In the genomic region with DNA sequence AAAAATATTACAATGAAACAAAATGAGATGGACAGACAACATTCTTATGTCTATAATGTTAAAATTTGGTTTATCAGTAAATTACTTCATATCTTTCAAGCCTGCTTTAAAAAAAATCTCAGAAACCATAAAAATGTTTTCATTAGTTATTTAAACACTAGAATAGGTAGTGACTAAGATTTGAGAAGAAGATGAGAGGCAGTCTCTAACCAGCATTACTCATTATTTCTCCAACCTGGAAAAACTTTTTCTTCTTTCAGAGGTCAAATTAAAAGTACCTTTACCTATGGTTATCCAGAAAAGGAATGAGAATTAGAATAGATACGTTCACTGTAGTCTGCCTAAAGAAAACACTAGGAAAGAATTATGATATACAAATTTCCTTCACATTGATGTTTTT, we compare ENCODE assay signal across 20 cellular contexts.
"Had no signal": no experiment of that assay in that cellular context is flagged by ENCODE, and none has a peak within 500 bp of the region (broad histone marks: within the 10 kb centered on the region; RNA-seq: fewer than 3 reads in every experiment).

No MANE protein-coding gene starts in this region.

- H3K27me3 ChIP-seq: body of pancreas, transverse colon, vagina had no signal

- H2AFZ ChIP-seq: parathyroid adenoma had no signal

- H3K27ac Mint-ChIP-seq: stimulated activated memory B cell treated with anti-CD40 and anti-IgM and Interleukin-4, amounts not matched to agents 10 μg/mL and 1 μg/mL and 100 μg/mL, for 72 hours had no signal

- H3K9me3 ChIP-seq: body of pancreas, transverse colon, vagina had no signal

- H3K9ac ChIP-seq: parathyroid adenoma had no signal

- H3K9me3 Mint-ChIP-seq: naive B cell; stimulated activated memory B cell treated with anti-CD40 and anti-IgM and Interleukin-4, amounts not matched to agents 10 μg/mL and 1 μg/mL and 100 μg/mL, for 72 hours had no signal

- H3K4me3 Mint-ChIP-seq: stimulated activated memory B cell treated with anti-CD40 and anti-IgM and Interleukin-4, amounts not matched to agents 10 μg/mL and 1 μg/mL and 100 μg/mL, for 72 hours had no signal

- H3K36me3 Mint-ChIP-seq: naive B cell; stimulated activated memory B cell treated with anti-CD40 and anti-IgM and Interleukin-4, amounts not matched to agents 10 μg/mL and 1 μg/mL and 100 μg/mL, for 72 hours had no signal

- H3K27me3 Mint-ChIP-seq: naive B cell; stimulated activated memory B cell treated with anti-CD40 and anti-IgM and Interleukin-4, amounts not matched to agents 10 μg/mL and 1 μg/mL and 100 μg/mL, for 72 hours had no signal

- H3K27ac ChIP-seq: body of pancreas, parathyroid adenoma, transverse colon, vagina had no signal

- H3K79me2 ChIP-seq: parathyroid adenoma had no signal

- H3K4me1 Mint-ChIP-seq: stimulated activated memory B cell treated with anti-CD40 and anti-IgM and Interleukin-4, amounts not matched to agents 10 μg/mL and 1 μg/mL and 100 μg/mL, for 72 hours had no signal

- ATAC-seq: body of pancreas; stimulated activated memory B cell treated with anti-CD40 and anti-IgM and Interleukin-4, amounts not matched to agents 10 μg/mL and 1 μg/mL and 100 μg/mL, for 72 hours had no signal

- H3K4me3 ChIP-seq: body of pancreas, transverse colon, vagina had no signal

- DNase-seq: activated CD4-positive, alpha-beta T cell treated with anti-CD3 and anti-CD28 coated beads, Interleukin-2, amount 50 U/mL, for 1 hour; activated CD4-positive, CD25-positive, alpha-beta regulatory T cell; activated effector memory CD4-positive, alpha-beta T cell treated with Interleukin-2 at 50 U/mL for 16 hours; activated naive CD4-positive, alpha-beta T cell treated with anti-CD3 and anti-CD28 coated beads, Interleukin-2, amount 50 U/mL, for 16 hours; activated T-cell treated with anti-CD3 and anti-CD28 coated beads, Interleukin-2, amount 50 U/mL, for 1 hour; amniotic stem cell; body of pancreas; central memory CD4-positive, alpha-beta T cell; cortex of kidney; effector CD4-positive, alpha-beta T cell; foreskin melanocyte; head of caudate nucleus; naive B cell; stimulated activated CD4-positive, alpha-beta T cell treated with anti-CD3 and anti-CD28 coated beads, Interleukin-12 subunit alpha, Interleukin-12 subunit beta, amount 100 ng/mL, for 4 hours; stimulated activated CD4-positive, alpha-beta T cell treated with anti-CD3 and anti-CD28 coated beads, Interleukin-2, amount 100 ng/mL, for 24 hours; substantia nigra; transverse colon had no signal

- H3K36me3 ChIP-seq: transverse colon, vagina had no signal
